ENCODE assay signal across 9 cellular contexts in genomic region chrX:71181558-71181909, GRCh38. TPM values are rescaled to one million over a fixed set of nuclear protein-coding genes. Genes with fewer than 3 reads are reported as not detected.
DNase-seq lines count a peak whose midpoint lies in the region; ATAC-seq, FAIRE-seq and TF ChIP-seq lines count a peak whose summit lies in the region.
"Had no signal": no experiment of that assay in that cellular context is flagged by ENCODE, and none has a peak within 500 bp of the region (broad histone marks: within the 10 kb centered on the region; RNA-seq: fewer than 3 reads in every experiment).

No MANE protein-coding gene starts in this region.

- H2BK5ac ChIP-seq in mesendoderm (ENCODE audit: low read length) = no peak overlapping the region

- H3K4me3 Mint-ChIP-seq in stimulated activated naive B cell treated with anti-CD40 and anti-IgM and Interleukin-4, amounts not matched to agents 10 μg/mL and 1 μg/mL and 100 μg/mL, for 72 hours = peak overlapping the region; percentile 86 to 90

- H3K27ac ChIP-seq in mesendoderm (ENCODE audit: low read depth, low read length) = peak overlapping the region; percentile 86

- no peak overlapping the region for H2AK5ac ChIP-seq in mesendoderm (ENCODE audit: low read length)

- peak overlapping the region; percentile 70 for H3K4ac ChIP-seq in mesendoderm (ENCODE audit: low read depth, low read length)

- peaks cover 1 to 12% of the 10 kb centered on the region in 2 donors for H3K36me3 Mint-ChIP-seq in stimulated activated naive B cell treated with anti-CD40 and anti-IgM and Interleukin-4, amounts not matched to agents 10 μg/mL and 1 μg/mL and 100 μg/mL, for 72 hours

- no peaks in the 10 kb centered on the region for H3K79me2 ChIP-seq in mesendoderm (ENCODE audit: control insufficient read depth, insufficient read depth, low read length)

- no peaks in the 10 kb centered on the region for H3K9me3 Mint-ChIP-seq in stimulated activated naive B cell treated with anti-CD40 and anti-IgM and Interleukin-4, amounts not matched to agents 10 μg/mL and 1 μg/mL and 100 μg/mL, for 72 hours

- H3K27me3 ChIP-seq in bronchial epithelial cell (ENCODE audit: control insufficient read depth, insufficient read depth, low read length) (no peaks in the 10 kb centered on the region), mesendoderm (ENCODE audit: insufficient read depth, low read length, poor library complexity) (no peaks in the 10 kb centered on the region)

- H3K4me3 ChIP-seq in bronchial epithelial cell (ENCODE audit: low read depth, low read length) (peak overlapping the region; percentile 42), mesendoderm (ENCODE audit: low read length) (peak overlapping the region; percentile 22)

- TF ChIP-seq CTCF in bronchial epithelial cell (IDR thresholded peaks at IDR 0.05; ENCODE audit: insufficient read depth, low read length, severe bottlenecking) = no peak

- H3K18ac ChIP-seq in mesendoderm (ENCODE audit: low read length) = peak overlapping the region; percentile 80

- H3K4me2 ChIP-seq in mesendoderm (ENCODE audit: low read length) = peak overlapping the region; percentile 6

- H3K9ac ChIP-seq in mesendoderm (ENCODE audit: low read length) = peak overlapping the region; percentile 72

- no peak overlapping the region for H2BK15ac ChIP-seq in mesendoderm (replicated peaks; ENCODE audit: low read depth)

- DNase-seq in NCI-H2227 (lab: John Stamatoyannopoulos, UW; ENCODE audit: unreplicated experiment) = peak; percentile 82
- DNase-seq in NCI-H2227 treated with DMSO at 0.1 percent for 48 hours (lab: John Stamatoyannopoulos, UW) = no peak
- DNase-seq in T-helper 9 cell = peak; percentile 25
- no peak for DNase-seq in bronchial epithelial cell (ENCODE audit: low read depth)
- no peak for DNase-seq in mesendoderm
- DNase-seq in stimulated activated naive B cell treated with anti-CD40 and anti-IgM and Interleukin-4, amounts not matched to agents 10 μg/mL and 1 μg/mL and 100 μg/mL, for 72 hours = peak; percentile 28

- H3K36me3 ChIP-seq in bronchial epithelial cell (ENCODE audit: control insufficient read depth, insufficient read depth, low read length) (no peaks in the 10 kb centered on the region), mesendoderm (ENCODE audit: control insufficient read depth, insufficient read depth, low read length) (no peaks in the 10 kb centered on the region)

- H3K27ac Mint-ChIP-seq in stimulated activated naive B cell treated with anti-CD40 and anti-IgM and Interleukin-4, amounts not matched to agents 10 μg/mL and 1 μg/mL and 100 μg/mL, for 72 hours = peak overlapping the region; percentile 97

- H4K5ac ChIP-seq in mesendoderm (ENCODE audit: low read length) = no peak overlapping the region

- FAIRE-seq in bronchial epithelial cell (lab: Jason Lieb, UNC) = no peak

- H3K23ac ChIP-seq in mesendoderm (ENCODE audit: low read length) = no peak overlapping the region

- H3K56ac ChIP-seq in mesendoderm (ENCODE audit: low read length) = peak overlapping the region; percentile 76

- no peaks in the 10 kb centered on the region for H3K27me3 Mint-ChIP-seq in stimulated activated naive B cell treated with anti-CD40 and anti-IgM and Interleukin-4, amounts not matched to agents 10 μg/mL and 1 μg/mL and 100 μg/mL, for 72 hours

- H3K4me1 ChIP-seq in mesendoderm (ENCODE audit: control insufficient read depth, low read depth, low read length) = peaks cover 4% of the 10 kb centered on the region

- no CpG with 5 or more reads among the region's 10 CpGs for WGBS in mesendoderm (ENCODE audit: extremely low coverage, insufficient coverage, low lambda C conversion rate)

- ATAC-seq in HG03066 (IDR thresholded peaks at IDR 0.05; ENCODE audit: low read depth, unreplicated experiment) (peak; percentile 33), GM21447 (IDR thresholded peaks at IDR 0.05; ENCODE audit: unreplicated experiment) (no peak)
- peak; percentile 59 to 73 for ATAC-seq in stimulated activated naive B cell treated with anti-CD40 and anti-IgM and Interleukin-4, amounts not matched to agents 10 μg/mL and 1 μg/mL and 100 μg/mL, for 72 hours (replicated peaks)

- no peaks in the 10 kb centered on the region for H3K79me1 ChIP-seq in mesendoderm (ENCODE audit: low read length)

- H2BK120ac ChIP-seq in mesendoderm (ENCODE audit: low read depth, low read length) = no peak overlapping the region

- peaks cover 1 to 8% of the 10 kb centered on the region in 2 donors for H3K4me1 Mint-ChIP-seq in stimulated activated naive B cell treated with anti-CD40 and anti-IgM and Interleukin-4, amounts not matched to agents 10 μg/mL and 1 μg/mL and 100 μg/mL, for 72 hours

- no peak overlapping the region for H4K8ac ChIP-seq in mesendoderm (ENCODE audit: low read depth, low read length)

RNA-seq across cellular contexts. Expression of gene NLGN3, which starts 36.9 kb away (rescaled TPM):
- under 0.01 TPM in 2 replicates for total RNA-seq in bronchial epithelial cell
- 2.3 TPM for polyA plus RNA-seq in mesendoderm (2013, experiment 1 of 2)
- 2.4 TPM for polyA plus RNA-seq in mesendoderm (2013, experiment 2 of 2)

RNA-seq across cellular contexts. Expression of gene GJB1, which starts 41.5 kb away (rescaled TPM):
- 0.13 TPM in 1 of 2 replicates, not detected in the other for total RNA-seq in bronchial epithelial cell
- polyA plus RNA-seq in mesendoderm (2013, experiment 1 of 2) = not detected
- polyA plus RNA-seq in mesendoderm (2013, experiment 2 of 2) = not detected
- total RNA-seq: lung microvascular endothelial cell had no signal

Comparison
In these comparisons a context has a peak if more than half of its experiments do, and no peak if none do; other contexts are left out.
1. DNase-seq: peak in NCI-H2227 (single experiment), T-helper 9 cell (single experiment) and stimulated activated naive B cell treated with anti-CD40 and anti-IgM and Interleukin-4, amounts not matched to agents 10 μg/mL and 1 μg/mL and 100 μg/mL, for 72 hours (single experiment); none in NCI-H2227 treated with DMSO at 0.1 percent for 48 hours (single experiment), bronchial epithelial cell (single experiment) and mesendoderm (single experiment).